Comparison of ENCODE assay signal across 28 cellular contexts in the genomic region with DNA sequence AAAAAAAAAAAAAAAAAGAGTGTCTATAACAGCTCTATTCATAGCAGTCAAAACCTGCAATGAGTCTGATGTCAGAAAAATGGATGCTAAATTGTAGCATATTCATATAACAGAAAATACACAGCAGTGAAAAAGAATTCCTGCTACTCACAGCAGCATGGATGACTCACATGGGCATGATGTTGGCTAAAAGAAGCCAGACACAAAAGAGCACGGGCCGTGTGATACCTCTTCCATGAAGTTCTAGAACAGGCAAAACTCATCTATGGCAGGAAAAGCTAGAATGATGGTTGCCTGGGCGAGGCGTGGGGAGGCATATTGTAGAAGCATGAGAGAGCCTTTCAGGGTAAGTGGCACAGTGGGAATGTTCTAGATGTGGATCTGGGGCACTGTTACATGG. TPM values are rescaled to one million over a fixed set of nuclear protein-coding genes. Genes with fewer than 3 reads are reported as not detected.
DNase-seq lines count a peak whose midpoint lies in the region; ATAC-seq and TF ChIP-seq lines count a peak whose summit lies in the region.
"Had no signal": no experiment of that assay in that cellular context is flagged by ENCODE, and none has a peak within 500 bp of the region (broad histone marks: within the 10 kb centered on the region; RNA-seq: fewer than 3 reads in every experiment).

No MANE protein-coding gene starts in this region.

- H3K36me3 ChIP-seq in testis (ENCODE audit: low read depth, missing control alignments), result no peaks in the 10 kb centered on the region
- H3K36me3 ChIP-seq: BE2C, neutrophil had no signal

- no peak for TF ChIP-seq POLR2A in testis (IDR thresholded peaks at IDR 0.05)

- ATAC-seq in GM19351 (IDR thresholded peaks at IDR 0.05; ENCODE audit: unreplicated experiment), result no peak
- ATAC-seq: left ventricle myocardium superior; right cardiac atrium; stimulated activated effector memory CD8-positive, alpha-beta T cell treated with anti-CD3 and anti-CD28 coated beads, Interleukin-12 subunit alpha, Interleukin-12 subunit beta, amount 100 ng/mL, for 72 hours; T-helper 17 cell had no signal

- intact Hi-C loops in testis (cut with DNase I; ENCODE audit: low total_unique reads), result no loop called here

- TF ChIP-seq CTCF in testis (IDR thresholded peaks at IDR 0.05), result no peak

- WGBS in testis, 2 donors, result 89 to 94% methylated on average over 4 of the region's 4 CpGs

- H3K4me1 ChIP-seq in testis, result peaks cover 3% of the 10 kb centered on the region
- H3K4me1 ChIP-seq: BE2C, Caco-2, upper lobe of left lung had no signal

- peak overlapping the region; percentile 9 for H3K27ac ChIP-seq in caudate nucleus (ENCODE audit: low read depth, low read length)
- no peak overlapping the region for H3K27ac ChIP-seq in testis
- H3K27ac ChIP-seq: epithelial cell of prostate, KMS-11, neutrophil, upper lobe of left lung, VCaP had no signal

- H3K9me3 ChIP-seq in testis, result no peaks in the 10 kb centered on the region
- H3K9me3 ChIP-seq: BE2C, Caco-2, neutrophil, upper lobe of left lung had no signal

- H3K27me3 ChIP-seq in testis, result no peaks in the 10 kb centered on the region
- H3K27me3 ChIP-seq: BE2C, neutrophil, upper lobe of left lung had no signal

- H3K4me3 ChIP-seq in testis, result no peak overlapping the region
- H3K4me3 ChIP-seq: upper lobe of left lung had no signal

- DNase-seq in LHCN-M2 (ENCODE audit: low read depth) (peak; percentile 46), caudate nucleus (lab: John Stamatoyannopoulos, UW) (peak in 11 of 61 donors; percentile 15 to 78 (median 32)), islet precursor cell (peak; percentile 40), testis (peak; percentile 10), NCI-H1694 treated with DMSO at 0.1 percent for 48 hours (lab: John Stamatoyannopoulos, UW) (no peak)
- DNase-seq in activated T-cell treated with anti-CD3 and anti-CD28 coated beads, Interleukin-2, amount 50 U/mL, for 48 hours, result no peak
- DNase-seq: activated CD4-positive, alpha-beta T cell treated with anti-CD3 and anti-CD28 coated beads, Interleukin-2, amount 50 U/mL, for 48 hours; activated naive CD4-positive, alpha-beta T cell treated with anti-CD3 and anti-CD28 coated beads, Interleukin-2, amount 10 ng/mL, durations not matched to agents 7 days and 5 days; activated T-cell treated with anti-CD3 and anti-CD28 coated beads, Interleukin-2, amount 50 U/mL, for 24 hours; BE2C; Caco-2; glutamatergic neuron; left ventricle myocardium superior; NCI-H1092; NCI-H2107; NCI-H526 treated with DMSO at 0.1 percent for 48 hours; right cardiac atrium; SHP77; stimulated activated CD4-positive, alpha-beta T cell treated with anti-CD3 and anti-CD28 coated beads, Interleukin-15, amount 100 ng/mL, for 24 hours; T-helper 17 cell had no signal

RNA-seq across cellular contexts. Expression of a gene that starts 18.9 kb away (rescaled TPM):
- 8.5 and 19.1 TPM in 2 replicates for total RNA-seq in LHCN-M2 (2014; rRNA removed)
- polyA plus RNA-seq in LHCN-M2 (2012), result 60.8 TPM
- total RNA-seq in testis, result 100 to 1,000 TPM; 136 to 147 TPM
- 301 TPM for polyA plus RNA-seq in testis (ENCODE audit: insufficient read depth, low read depth, low replicate concordance)

RNA-seq across cellular contexts. Expression of a gene that starts 32.1 kb away (rescaled TPM):
- total RNA-seq in LHCN-M2 (2014; rRNA removed), result not detected in 2 replicates
- 0.17 TPM for polyA plus RNA-seq in LHCN-M2 (2012)
- 1 to 10 TPM in 1 of 2 donors, under 1 TPM in 1; 0.43 to 1.2 TPM for total RNA-seq in testis
- polyA plus RNA-seq in testis (ENCODE audit: insufficient read depth, low read depth, low replicate concordance), result 0.66 TPM
- total RNA-seq: H1, left ventricle myocardium superior had no signal

RNA-seq across cellular contexts. Expression of a gene that starts 58.7 kb away (rescaled TPM):
- 3.5 and 7.0 TPM in 2 replicates for total RNA-seq in LHCN-M2 (2014; rRNA removed)
- 7.8 TPM for polyA plus RNA-seq in LHCN-M2 (2012)
- 10 to 100 TPM in 1 of 2 donors, 1 to 10 TPM in 1; 9.8 to 14.2 TPM for total RNA-seq in testis
- polyA plus RNA-seq in testis (ENCODE audit: insufficient read depth, low read depth, low replicate concordance), result 35.0 TPM

Comparison
In these comparisons a context has a peak if more than half of its experiments do, and no peak if none do; other contexts are left out.
1. DNase-seq: peak in LHCN-M2 (single experiment), islet precursor cell (single experiment) and testis (single experiment); none in NCI-H1694 treated with DMSO at 0.1 percent for 48 hours (single experiment) and activated T-cell treated with anti-CD3 and anti-CD28 coated beads, Interleukin-2, amount 50 U/mL, for 48 hours (0 of 2).